ENCODE assay signal across 8 cellular contexts in the genomic region with DNA sequence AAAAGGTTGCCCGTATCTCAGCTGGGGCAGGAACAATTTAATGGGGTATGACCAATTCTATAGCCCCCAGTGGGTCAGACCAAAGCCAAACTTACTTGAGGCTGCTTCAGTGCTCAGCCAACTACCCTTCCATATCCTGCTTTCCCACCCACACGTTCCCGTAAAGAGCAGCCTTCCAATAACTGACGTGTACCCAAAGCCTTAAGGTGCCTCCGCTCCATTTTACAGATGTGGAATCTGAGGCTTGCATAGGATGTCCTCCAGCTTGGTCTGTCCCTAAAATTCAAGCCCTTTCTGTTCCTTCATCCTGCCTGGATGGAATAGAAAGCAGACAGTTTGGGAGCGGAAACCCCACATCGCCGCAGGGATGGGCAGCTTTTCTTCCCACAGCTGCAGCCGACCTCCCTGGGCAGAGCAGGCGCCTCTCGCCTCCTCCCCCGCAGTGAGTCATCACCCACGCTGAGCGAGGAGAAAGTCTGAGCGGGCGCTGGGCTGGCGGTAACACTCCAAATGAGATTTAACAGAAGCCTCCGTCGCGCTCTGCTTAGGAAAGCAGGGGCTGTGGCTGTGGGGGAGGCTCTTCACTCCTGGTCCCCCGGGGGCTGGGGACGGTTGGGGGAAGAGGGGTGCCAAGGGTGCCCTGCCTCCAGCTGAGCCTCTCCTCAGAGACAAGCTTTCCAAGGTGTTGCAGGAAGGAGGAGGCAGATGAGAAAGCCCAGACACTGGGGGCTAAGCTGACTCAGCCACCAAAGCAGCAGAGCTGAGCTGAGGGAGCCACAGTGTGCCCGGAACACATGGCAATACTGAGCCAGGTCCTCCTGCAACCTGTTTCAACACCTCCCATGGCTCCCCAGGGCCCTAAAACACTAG. TPM values are rescaled to one million over a fixed set of nuclear protein-coding genes. Genes with fewer than 3 reads are reported as not detected.
A peak's percentile ranks its signal among the peaks of the same experiment; 100 is the strongest.
DNase-seq lines count a peak whose midpoint lies in the region; ATAC-seq and TF ChIP-seq lines count a peak whose summit lies in the region.

No MANE protein-coding gene starts in this region.

- intact Hi-C loops in IMR-90 (cut with micrococcal nuclease): loop anchor here (2.0 kb wide), 2 partner anchors 40 to 58 kb away; a partner anchor contains a TSS
- intact Hi-C loops in right lobe of liver (cut with DNase I): no loop called here

- peak overlapping the region; percentile 0; the same call in 1 of the 2 replicates for H2AK5ac ChIP-seq in IMR-90 (ENCODE audit: low read depth, low read length)

- no peaks in the 10 kb centered on the region for H3K36me3 Mint-ChIP-seq in CD4-positive, CD25-positive, alpha-beta regulatory T cell

- H3K36me3 ChIP-seq in CD4-positive, CD25-positive, alpha-beta regulatory T cell (ENCODE audit: control insufficient read depth, insufficient read depth, low read length): no peaks in the 10 kb centered on the region
- no peaks in the 10 kb centered on the region for H3K36me3 ChIP-seq in IMR-90 (ENCODE audit: control insufficient read depth, insufficient read depth, low read length)
- no peaks in the 10 kb centered on the region for H3K36me3 ChIP-seq in right lobe of liver

- H3K4ac ChIP-seq in IMR-90 (ENCODE audit: low read depth, low read length): peak overlapping the region; percentile 79

- H3K27ac Mint-ChIP-seq in CD4-positive, CD25-positive, alpha-beta regulatory T cell: no peak overlapping the region

- peak overlapping the region; percentile 78 for H2AFZ ChIP-seq in IMR-90 (replicated peaks; ENCODE audit: low read length, poor library complexity)

- BruUV-seq in IMR-90 (replicated peaks; lab: Mats Ljungman, UMichigan): no TSS peak

- no peaks in the 10 kb centered on the region for H3K79me1 ChIP-seq in IMR-90 (ENCODE audit: low read depth in 1 of 2, low read length in 2 of 2)

- H3K23ac ChIP-seq in IMR-90 (ENCODE audit: low read depth, low read length): peak overlapping the region; percentile 77

- CTCF ChIA-PET in IMR-90 (lab: Yijun Ruan, JAX): interaction anchor here (0.9 to 1.2 kb wide), 2 partner anchors 18 to 36 kb away, joined by 3 to 4 read pairs; no protein-coding TSS in a partner anchor

- TF ChIP-seq RAD21 in IMR-90 (IDR thresholded peaks at IDR 0.05; ENCODE audit: low read length): peak; percentile 35

- peak overlapping the region; percentile 42; the same call in 1 of the 3 replicates for H2BK15ac ChIP-seq in IMR-90 (ENCODE audit: low read depth, low read length)

- H3K9me1 ChIP-seq in IMR-90 (ENCODE audit: insufficient read depth, low read length): peaks cover 9% of the 10 kb centered on the region

- dilution Hi-C loops in IMR-90 (cut with HindIII; ENCODE audit: low sequenced_read_pairs, unreplicated experiment): no loop called here

- peak overlapping the region; percentile 48 for H3K56ac ChIP-seq in IMR-90 (ENCODE audit: extremely low read depth, insufficient read depth, low read length)

- no peaks in the 10 kb centered on the region for H3K4me1 Mint-ChIP-seq in CD4-positive, CD25-positive, alpha-beta regulatory T cell

- POLR2A ChIA-PET in IMR-90 (lab: Charles Lee; ENCODE audit: unreplicated experiment): interaction anchor here (0.5 to 0.6 kb wide), 2 partner anchors 185 to 189 kb away, joined by 3 to 30 read pairs; no protein-coding TSS in a partner anchor

- H4K20me1 ChIP-seq in IMR-90 (ENCODE audit: insufficient read depth, low read length): no peaks in the 10 kb centered on the region

- H2AK9ac ChIP-seq in IMR-90 (replicated peaks; ENCODE audit: low read depth, low read length, poor library complexity): peak overlapping the region; percentile 18

- peak overlapping the region; percentile 86 for H2BK20ac ChIP-seq in IMR-90 (ENCODE audit: low read depth, low read length)

- 0% methylated on average over 4 of the region's 23 CpGs; no CpG with 5 or more reads in 1 of the 2 experiments for WGBS in IMR-90 (ENCODE audit: extremely low coverage in 2 of 2, insufficient read length in 1 of 2), 2 experiments
- 28% methylated on average over 6 of the region's 23 CpGs for WGBS in right lobe of liver (ENCODE audit: insufficient coverage, low coverage, low lambda C conversion rate, missing lambda C conversion rate)

- ATAC-seq in CD4-positive, CD25-positive, alpha-beta regulatory T cell (ENCODE audit: low read depth in 2 of 2): peak; percentile 28 to 48
- ATAC-seq in IMR-90 (ENCODE audit: low read depth) (peak; percentile 98), right lobe of liver (peak; percentile 47 to 92 (median 52)), GM18907 (IDR thresholded peaks at IDR 0.05; ENCODE audit: unreplicated experiment) (no peak)

- peak overlapping the region; percentile 85 for H4K91ac ChIP-seq in IMR-90 (ENCODE audit: insufficient read depth, low read depth, low read length)

- no peaks in the 10 kb centered on the region for H3K9me3 ChIP-seq in CD4-positive, CD25-positive, alpha-beta regulatory T cell (ENCODE audit: control insufficient read depth in 2 of 2, low read length in 2 of 2)
- H3K9me3 ChIP-seq in IMR-90 (ENCODE audit: control insufficient read depth, insufficient read depth, low read length): no peaks in the 10 kb centered on the region
- no peaks in the 10 kb centered on the region for H3K9me3 ChIP-seq in right lobe of liver

- H3K27me3 Mint-ChIP-seq in CD4-positive, CD25-positive, alpha-beta regulatory T cell: peaks cover 10% of the 10 kb centered on the region

- no peak overlapping the region for H3K27ac ChIP-seq in CD4-positive, CD25-positive, alpha-beta regulatory T cell (ENCODE audit: insufficient read depth, low read length, poor library complexity, severe bottlenecking)
- H3K27ac ChIP-seq in IMR-90 (ENCODE audit: insufficient read depth, low read length): peak overlapping the region; percentile 63
- no peak overlapping the region for H3K27ac ChIP-seq in right lobe of liver

- no peaks in the 10 kb centered on the region for H3K27me3 ChIP-seq in CD4-positive, CD25-positive, alpha-beta regulatory T cell (ENCODE audit: control insufficient read depth, insufficient read depth, low read length)
- H3K27me3 ChIP-seq in IMR-90 (ENCODE audit: control insufficient read depth, insufficient read depth, low read length): no peaks in the 10 kb centered on the region
- H3K27me3 ChIP-seq in right lobe of liver: no peaks in the 10 kb centered on the region

- peak overlapping the region; percentile 80 for H3K14ac ChIP-seq in IMR-90 (replicated peaks; ENCODE audit: low read depth, low read length)

- H3K4me2 ChIP-seq in IMR-90 (ENCODE audit: low read depth, low read length): peak overlapping the region; percentile 66

- TF ChIP-seq POLR2A in IMR-90 (IDR thresholded peaks at IDR 0.05; ENCODE audit: low read depth, low read length) (peak; percentile 78), right lobe of liver (IDR thresholded peaks at IDR 0.05) (no peak)

- peaks cover 0 to 3% (median 0%) of the 10 kb centered on the region in 7 donors for H3K9me3 Mint-ChIP-seq in CD4-positive, CD25-positive, alpha-beta regulatory T cell

- DNase-seq in CD4-positive, CD25-positive, alpha-beta regulatory T cell: peak in 1 of 3 donors; percentile 18
- DNase-seq in IMR-90 (peak; percentile 91), dedifferentiated amniotic fluid mesenchymal stem cell (ENCODE audit: extremely low spot score) (peak; percentile 79), right lobe of liver (peak in 1 of 3 donors; percentile 63), cortex of kidney (lab: John Stamatoyannopoulos, UW) (no peak)
- DNase-seq in activated CD4-positive, alpha-beta T cell treated with anti-CD3 and anti-CD28 coated beads for 4 hours: peak; percentile 58 to 72
- DNase-seq in stimulated activated CD4-positive, alpha-beta T cell treated with anti-CD3 and anti-CD28 coated beads, Interleukin-4, amount 100 ng/mL, for 24 hours: peak; percentile 76

- H3K4me3 ChIP-seq in CD4-positive, CD25-positive, alpha-beta regulatory T cell (ENCODE audit: low read depth, low read length): no peak overlapping the region
- peak overlapping the region; percentile 27 for H3K4me3 ChIP-seq in IMR-90 (ENCODE audit: insufficient read depth, low read depth, low read length)
- H3K4me3 ChIP-seq in right lobe of liver: no peak overlapping the region

- H2BK5ac ChIP-seq in IMR-90 (ENCODE audit: low read depth, low read length, poor library complexity, severe bottlenecking): peak overlapping the region; percentile 74

- H3K18ac ChIP-seq in IMR-90 (ENCODE audit: low read depth, low read length): peak overlapping the region; percentile 21

- in situ Hi-C loops in IMR-90 (cut with MboI; ENCODE audit: low sequenced_read_pairs): no loop called here

- peak overlapping the region; percentile 30 to 63 for H4K8ac ChIP-seq in IMR-90 (ENCODE audit: low read depth in 2 of 2, low read length in 2 of 2)

- TF ChIP-seq CTCF in IMR-90 (conservative IDR thresholded peaks at IDR 0.05; ENCODE audit: low read depth, low read length): no peak
- no peak for TF ChIP-seq CTCF in right lobe of liver (IDR thresholded peaks at IDR 0.05)

- H2BK120ac ChIP-seq in IMR-90 (ENCODE audit: low read depth, low read length): peak overlapping the region; percentile 98

- peaks cover 5% of the 10 kb centered on the region for H3K4me1 ChIP-seq in CD4-positive, CD25-positive, alpha-beta regulatory T cell (ENCODE audit: control insufficient read depth, insufficient read depth, low read length, poor library complexity, severe bottlenecking)
- H3K4me1 ChIP-seq in IMR-90 (ENCODE audit: control insufficient read depth, insufficient read depth, low read length) (peaks cover 9% of the 10 kb centered on the region), right lobe of liver (no peaks in the 10 kb centered on the region)

- no peak overlapping the region for H3K4me3 Mint-ChIP-seq in CD4-positive, CD25-positive, alpha-beta regulatory T cell

- H4K5ac ChIP-seq in IMR-90 (ENCODE audit: low read depth, low read length): peak overlapping the region; percentile 11; the same call in 1 of the 2 replicates

- peak overlapping the region; percentile 49 for H3K9ac ChIP-seq in IMR-90 (ENCODE audit: low read depth, low read length)

TF ChIP-seq in IMR-90, 13 proteins besides CTCF, POLR2A, EP300 and RAD21 (continues in another document):
- peak; percentile 63 for TF ChIP-seq MAZ (IDR thresholded peaks at IDR 0.05; ENCODE audit: borderline replicate concordance, low read depth, low read length)

RNA-seq across cellular contexts. Expression of a gene that starts 57.8 kb away (rescaled TPM):
- total RNA-seq in CD4-positive, CD25-positive, alpha-beta regulatory T cell: 0.15 TPM
- polyA plus RNA-seq in CD4-positive, CD25-positive, alpha-beta regulatory T cell: under 1 TPM in 1 of 4 donors, not detected in 3; 0.15 TPM
- total RNA-seq in IMR-90 (2012; rRNA removed) (13.1 and 16.1 TPM in 2 replicates), right lobe of liver (under 1 TPM in 4 of 6 experiments, not detected in 2; 0.14 to 0.66 (median 0.41) TPM)
- 7.6 and 8.1 TPM in 2 replicates for polyA plus RNA-seq in IMR-90 (2012; rRNA removed)
- polyA plus RNA-seq in IMR-90 (2012; cell fraction: cytosol; rRNA removed): 3.3 and 4.8 TPM in 2 replicates
- 4.1 and 7.2 TPM in 2 replicates for polyA plus RNA-seq in IMR-90 (2012; cell fraction: nucleus; rRNA removed; ENCODE audit: low replicate concordance)
